21 cellular contexts compared by ENCODE assay signal in the genomic region with DNA sequence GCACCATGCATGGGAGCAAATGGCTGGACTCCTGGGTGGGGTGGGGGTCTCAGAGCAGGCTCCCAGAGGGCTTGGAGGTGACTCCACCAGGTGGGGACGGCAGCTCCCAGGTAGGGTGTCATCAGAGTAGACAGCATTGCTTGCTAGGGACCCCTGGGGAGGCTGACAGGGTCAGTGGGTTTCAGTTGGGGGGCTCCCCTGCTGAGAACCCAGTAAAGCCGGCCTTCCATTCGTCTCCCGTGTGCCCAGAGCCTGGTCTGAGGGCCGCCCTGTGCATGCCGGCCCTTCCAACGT. TPM values are rescaled to one million over a fixed set of nuclear protein-coding genes. Genes with fewer than 3 reads are reported as not detected.
DNase-seq lines count a peak whose midpoint lies in the region; ATAC-seq and TF ChIP-seq lines count a peak whose summit lies in the region.
"Had no signal": no experiment of that assay in that cellular context is flagged by ENCODE, and none has a peak within 500 bp of the region (broad histone marks: within the 10 kb centered on the region; RNA-seq: fewer than 3 reads in every experiment).

No MANE protein-coding gene starts in this region.

- peaks cover 15 to 18% of the 10 kb centered on the region in 2 donors for H3K4me1 Mint-ChIP-seq in natural killer cell treated with Interleukin-12 subunit alpha and Interleukin-12 subunit beta and Interleukin-15 and Interleukin-18, amount 100 ng/mL, for 72 hours (ENCODE audit: low read depth in 2 of 2)
- peaks cover 22 to 45% of the 10 kb centered on the region in 2 donors for H3K4me1 Mint-ChIP-seq in natural killer cell
- H3K4me1 Mint-ChIP-seq in neural progenitor cell, result peaks cover 18% of the 10 kb centered on the region
- peaks cover 15% of the 10 kb centered on the region for H3K4me1 Mint-ChIP-seq in type B pancreatic cell (ENCODE audit: unreplicated experiment)

- no peak for TF ChIP-seq CTCF in natural killer cell (IDR thresholded peaks at IDR 0.05)
- TF ChIP-seq CTCF in WERI-Rb-1 (IDR thresholded peaks at IDR 0.05; ENCODE audit: low read depth, low read length), result no peak
- no peak for TF ChIP-seq CTCF in neural progenitor cell (IDR thresholded peaks at IDR 0.05)
- TF ChIP-seq CTCF in type B pancreatic cell (conservative IDR thresholded peaks at IDR 0.05), result no peak

- H3K36me3 ChIP-seq in WERI-Rb-1 (peaks cover 10% of the 10 kb centered on the region), neural progenitor cell (no peaks in the 10 kb centered on the region), MG63 (peaks cover 78% of the 10 kb centered on the region)

- H3K4me1 ChIP-seq in neural progenitor cell, result peaks cover 15% of the 10 kb centered on the region

- H3K4me2 ChIP-seq in neural progenitor cell, result no peak overlapping the region

- H3K27ac ChIP-seq in WERI-Rb-1 (peak overlapping the region; percentile 66), neural progenitor cell (no peak overlapping the region)
- H3K27ac ChIP-seq: Peyer's patch, SK-N-MC had no signal

- no peak overlapping the region for H3K9ac ChIP-seq in neural progenitor cell

- H3K27me3 ChIP-seq in WERI-Rb-1 (ENCODE audit: insufficient read depth, low read depth, severe bottlenecking), result no peaks in the 10 kb centered on the region
- no peaks in the 10 kb centered on the region for H3K27me3 ChIP-seq in neural progenitor cell
- no peaks in the 10 kb centered on the region for H3K27me3 ChIP-seq in MG63
- H3K27me3 ChIP-seq: Peyer's patch had no signal

- peak; percentile 37 for DNase-seq in natural killer cell treated with Interleukin-12 subunit alpha and Interleukin-12 subunit beta and Interleukin-15 and Interleukin-18, amount 100 ng/mL, for 72 hours (ENCODE audit: low spot score)
- no peak for DNase-seq in natural killer cell
- DNase-seq in WERI-Rb-1, result no peak
- DNase-seq in neural progenitor cell (ENCODE audit: low spot score), result no peak
- DNase-seq in type B pancreatic cell (ENCODE audit: extremely low spot score, unreplicated experiment), result no peak
- no peak for DNase-seq in HuH-7.5 (ENCODE audit: low spot score)
- DNase-seq in MG63, result no peak
- DNase-seq: DMS53; NCI-H1048; NCI-H1436 treated with DMSO at 0.1 percent for 48 hours; NCI-H2081; NCI-H2171 treated with DMSO at 0.1 percent for 48 hours; NCI-H446 treated with DMSO at 0.1 percent for 48 hours; NK-92 treated with Interleukin-12 subunit alpha and Interleukin-12 subunit beta, amount 100 ng/mL, for 24 hours had no signal

- intact Hi-C loops in natural killer cell (cut with micrococcal nuclease), result no loop called here

- H3K36me3 Mint-ChIP-seq in natural killer cell treated with Interleukin-12 subunit alpha and Interleukin-12 subunit beta and Interleukin-15 and Interleukin-18, amount 100 ng/mL, for 72 hours, result no peaks in the 10 kb centered on the region
- no peaks in the 10 kb centered on the region for H3K36me3 Mint-ChIP-seq in natural killer cell
- H3K36me3 Mint-ChIP-seq in neural progenitor cell, result no peaks in the 10 kb centered on the region
- H3K36me3 Mint-ChIP-seq in type B pancreatic cell, result no peaks in the 10 kb centered on the region

- H3K27ac Mint-ChIP-seq in natural killer cell treated with Interleukin-12 subunit alpha and Interleukin-12 subunit beta and Interleukin-15 and Interleukin-18, amount 100 ng/mL, for 72 hours, result no peak overlapping the region
- no peak overlapping the region for H3K27ac Mint-ChIP-seq in natural killer cell
- peak overlapping the region; percentile 21 for H3K27ac Mint-ChIP-seq in neural progenitor cell
- peak overlapping the region; percentile 41 for H3K27ac Mint-ChIP-seq in type B pancreatic cell
- H3K27ac Mint-ChIP-seq: B cell; CD8-positive, alpha-beta T cell; T-cell had no signal

- peaks cover 14% of the 10 kb centered on the region for H4K20me1 ChIP-seq in neural progenitor cell (ENCODE audit: low read depth)

- H3K27me3 Mint-ChIP-seq in natural killer cell treated with Interleukin-12 subunit alpha and Interleukin-12 subunit beta and Interleukin-15 and Interleukin-18, amount 100 ng/mL, for 72 hours, result no peaks in the 10 kb centered on the region
- H3K27me3 Mint-ChIP-seq in natural killer cell (ENCODE audit: low read depth in 2 of 2) (no peaks in the 10 kb centered on the region), neural progenitor cell (ENCODE audit: insufficient read depth, low read depth) (peaks cover under 1% of the 10 kb centered on the region), type B pancreatic cell (no peaks in the 10 kb centered on the region)
- H3K27me3 Mint-ChIP-seq: B cell, T-cell had no signal

- H3K9me3 ChIP-seq in WERI-Rb-1 (ENCODE audit: severe bottlenecking) (no peaks in the 10 kb centered on the region), neural progenitor cell (ENCODE audit: low read depth) (no peaks in the 10 kb centered on the region), MG63 (no peaks in the 10 kb centered on the region)
- H3K9me3 ChIP-seq: Peyer's patch had no signal

- H3K9me3 Mint-ChIP-seq in natural killer cell treated with Interleukin-12 subunit alpha and Interleukin-12 subunit beta and Interleukin-15 and Interleukin-18, amount 100 ng/mL, for 72 hours, result no peaks in the 10 kb centered on the region
- no peaks in the 10 kb centered on the region for H3K9me3 Mint-ChIP-seq in natural killer cell
- no peaks in the 10 kb centered on the region for H3K9me3 Mint-ChIP-seq in neural progenitor cell
- no peaks in the 10 kb centered on the region for H3K9me3 Mint-ChIP-seq in type B pancreatic cell
- H3K9me3 Mint-ChIP-seq: CD8-positive, alpha-beta T cell; T-cell had no signal

- H3K4me3 ChIP-seq in WERI-Rb-1 (ENCODE audit: low read depth, low read length), result no peak overlapping the region
- no peak overlapping the region for H3K4me3 ChIP-seq in neural progenitor cell
- H3K4me3 ChIP-seq in MG63, result no peak overlapping the region
- H3K4me3 ChIP-seq: Peyer's patch, SK-N-MC had no signal

- peaks cover 45% of the 10 kb centered on the region for H3K79me2 ChIP-seq in neural progenitor cell (ENCODE audit: low read depth)

- H2AFZ ChIP-seq in neural progenitor cell (replicated peaks), result no peak overlapping the region

- H3F3A ChIP-seq in neural progenitor cell (ENCODE audit: low read depth), result no peaks in the 10 kb centered on the region

- no peak for ATAC-seq in natural killer cell treated with Interleukin-12 subunit alpha and Interleukin-12 subunit beta and Interleukin-15 and Interleukin-18, amount 100 ng/mL, for 72 hours
- no peak for ATAC-seq in natural killer cell
- no peak for ATAC-seq in HG03432 (IDR thresholded peaks at IDR 0.05; ENCODE audit: unreplicated experiment)
- ATAC-seq: CD8-positive, alpha-beta T cell; Right ventricle myocardium inferior; T-cell had no signal

- H3K4me3 Mint-ChIP-seq in natural killer cell treated with Interleukin-12 subunit alpha and Interleukin-12 subunit beta and Interleukin-15 and Interleukin-18, amount 100 ng/mL, for 72 hours, result no peak overlapping the region
- H3K4me3 Mint-ChIP-seq in natural killer cell, result no peak overlapping the region
- no peak overlapping the region for H3K4me3 Mint-ChIP-seq in neural progenitor cell
- H3K4me3 Mint-ChIP-seq in type B pancreatic cell, result no peak overlapping the region
- H3K4me3 Mint-ChIP-seq: B cell; CD8-positive, alpha-beta T cell had no signal

RNA-seq across cellular contexts. Expression of a gene that starts 4.7 kb away (rescaled TPM):
- 1 to 10 TPM; 2.1 to 2.2 TPM for total RNA-seq in natural killer cell treated with Interleukin-12 subunit alpha and Interleukin-12 subunit beta and Interleukin-15 and Interleukin-18, amount 100 ng/mL, for 72 hours
- 1 to 10 TPM; 1.0 to 2.2 (median 1.7) TPM for total RNA-seq in natural killer cell
- total RNA-seq in neural progenitor cell (ENCODE audit: low replicate concordance), result 0.25 TPM in 1 of 2 replicates, not detected in the other
- total RNA-seq in type B pancreatic cell (ENCODE audit: low replicate concordance), result 0.76 and 1.3 TPM in 2 replicates
- total RNA-seq in MG63 (2014; rRNA removed; shearing (Covaris generic); ENCODE audit: low replicate concordance), result 0.20 and 4.8 TPM in 2 replicates

RNA-seq across cellular contexts. Expression of a gene that starts 4.9 kb away (rescaled TPM):
- 100 to 1,000 TPM; 296 to 329 TPM for total RNA-seq in natural killer cell treated with Interleukin-12 subunit alpha and Interleukin-12 subunit beta and Interleukin-15 and Interleukin-18, amount 100 ng/mL, for 72 hours
- 100 to 1,000 TPM; 292 to 313 (median 308) TPM for total RNA-seq in natural killer cell
- 87.7 and 119 TPM in 2 replicates for total RNA-seq in neural progenitor cell (ENCODE audit: low replicate concordance)
- 133 and 174 TPM in 2 replicates for total RNA-seq in type B pancreatic cell (ENCODE audit: low replicate concordance)
- total RNA-seq in MG63 (2014; rRNA removed; shearing (Covaris generic); ENCODE audit: low replicate concordance), result 246 and 425 TPM in 2 replicates

RNA-seq across cellular contexts. Expression of a gene that starts 20.6 kb away (rescaled TPM):
- total RNA-seq in natural killer cell treated with Interleukin-12 subunit alpha and Interleukin-12 subunit beta and Interleukin-15 and Interleukin-18, amount 100 ng/mL, for 72 hours, result 1 to 10 TPM; 6.8 to 7.9 TPM
- total RNA-seq in natural killer cell, result 10 to 100 TPM; 13.3 to 14.1 (median 13.8) TPM
- total RNA-seq in neural progenitor cell (ENCODE audit: low replicate concordance), result 2.2 and 6.7 TPM in 2 replicates
- 9.5 and 10.5 TPM in 2 replicates for total RNA-seq in type B pancreatic cell (ENCODE audit: low replicate concordance)
- total RNA-seq in MG63 (2014; rRNA removed; shearing (Covaris generic); ENCODE audit: low replicate concordance), result 2.0 and 19.4 TPM in 2 replicates

RNA-seq across cellular contexts. Expression of a gene that starts 35.9 kb away (rescaled TPM):
- total RNA-seq in natural killer cell treated with Interleukin-12 subunit alpha and Interleukin-12 subunit beta and Interleukin-15 and Interleukin-18, amount 100 ng/mL, for 72 hours, result 10 to 100 TPM; 42.5 to 68.8 TPM
- total RNA-seq in natural killer cell (10 to 100 TPM; 50.0 to 70.6 (median 64.1) TPM), neural progenitor cell (ENCODE audit: low replicate concordance) (42.4 and 68.3 TPM in 2 replicates), type B pancreatic cell (ENCODE audit: low replicate concordance) (47.4 and 58.8 TPM in 2 replicates)
- total RNA-seq in MG63 (2014; rRNA removed; shearing (Covaris generic); ENCODE audit: low replicate concordance), result 46.6 and 83.8 TPM in 2 replicates

RNA-seq across cellular contexts. Expression of a gene that starts 41.9 kb away (rescaled TPM):
- 10 to 100 TPM; 16.4 to 26.7 TPM for total RNA-seq in natural killer cell treated with Interleukin-12 subunit alpha and Interleukin-12 subunit beta and Interleukin-15 and Interleukin-18, amount 100 ng/mL, for 72 hours
- total RNA-seq in natural killer cell (10 to 100 TPM; 18.9 to 21.6 (median 19.6) TPM), neural progenitor cell (ENCODE audit: low replicate concordance) (11.8 and 19.7 TPM in 2 replicates), type B pancreatic cell (ENCODE audit: low replicate concordance) (16.9 and 23.3 TPM in 2 replicates)
- total RNA-seq in MG63 (2014; rRNA removed; shearing (Covaris generic); ENCODE audit: low replicate concordance), result 38.6 and 39.0 TPM in 2 replicates

Comparison
In these comparisons a context has a peak if more than half of its experiments do, and no peak if none do; other contexts are left out.
1. H3K27ac Mint-ChIP-seq: peak in neural progenitor cell (single experiment) and type B pancreatic cell (single experiment); none in natural killer cell treated with Interleukin-12 subunit alpha and Interleukin-12 subunit beta and Interleukin-15 and Interleukin-18, amount 100 ng/mL, for 72 hours (0 of 2) and natural killer cell (0 of 2).